8 cellular contexts compared by ENCODE assay signal in genomic region chr1:246002725-246003441, GRCh38.
DNase-seq lines count a peak whose midpoint lies in the region; ATAC-seq, FAIRE-seq and TF ChIP-seq lines count a peak whose summit lies in the region.

No MANE protein-coding gene starts in this region.

- peak; percentile 90 for FAIRE-seq in GM12892 (lab: Jason Lieb, UNC)
- peak; percentile 44 for FAIRE-seq in kidney (lab: Jason Lieb, UNC)

- no peak overlapping the region for H3K27ac ChIP-seq in caudate nucleus (ENCODE audit: low read depth, low read length)
- no peak overlapping the region for H3K27ac ChIP-seq in kidney (ENCODE audit: low read depth in 2 of 2, low read length in 2 of 2)

- no peaks in the 10 kb centered on the region for H3K9me3 ChIP-seq in kidney (ENCODE audit: control insufficient read depth in 1 of 2, low read length in 2 of 2)

- peak; percentile 84 for TF ChIP-seq CTCF in kidney (IDR thresholded peaks at IDR 0.05; ENCODE audit: borderline replicate concordance, extremely low read depth, insufficient read depth)

- no peaks in the 10 kb centered on the region for H3K36me3 ChIP-seq in kidney (ENCODE audit: control insufficient read depth in 1 of 2, insufficient read depth in 2 of 2, low read length in 2 of 2)

- ATAC-seq in HG03108 (IDR thresholded peaks at IDR 0.05; ENCODE audit: unreplicated experiment) (peak; percentile 57), HG03097 (IDR thresholded peaks at IDR 0.05; ENCODE audit: low FRiP score, unreplicated experiment) (no peak)

- no peak for TF ChIP-seq POLR2A in GM12892 (IDR thresholded peaks at IDR 0.05; ENCODE audit: low read depth, low read length)

- intact Hi-C loops in kidney (cut with DNase I), result no loop called here

- H3K9ac ChIP-seq in kidney (ENCODE audit: low read length in 2 of 2), result no peak overlapping the region

- DNase-seq in GM12892 (ENCODE audit: insufficient read length) (peak; percentile 51), NCI-H345 treated with DMSO at 0.1 percent for 48 hours (lab: John Stamatoyannopoulos, UW; ENCODE audit: unreplicated experiment) (peak; percentile 49), caudate nucleus (lab: John Stamatoyannopoulos, UW) (peak in 56 of 61 donors; percentile 7 to 87 (median 52)), kidney (peak; percentile 91)
- peak; percentile 70 for DNase-seq in activated CD4-positive, CD25-positive, alpha-beta regulatory T cell treated with anti-CD3 and anti-CD28 coated beads, Interleukin-2, amount 50 U/mL, for 16 hours (ENCODE audit: low read depth, low spot score)
- DNase-seq in stimulated activated CD4-positive, alpha-beta T cell treated with anti-CD3 and anti-CD28 coated beads, Interleukin-1b, Interleukin-23, amount 100 ng/mL, for 48 hours, result peak; percentile 81

- no peak overlapping the region for H3K4me3 ChIP-seq in kidney (ENCODE audit: low read length in 2 of 2)

- no peaks in the 10 kb centered on the region for H3K4me1 ChIP-seq in kidney (ENCODE audit: control insufficient read depth in 1 of 2, insufficient read depth in 1 of 2, low read depth in 1 of 2, low read length in 2 of 2)
